Comparison of ENCODE assay signal across 8 cellular contexts in the genomic region with DNA sequence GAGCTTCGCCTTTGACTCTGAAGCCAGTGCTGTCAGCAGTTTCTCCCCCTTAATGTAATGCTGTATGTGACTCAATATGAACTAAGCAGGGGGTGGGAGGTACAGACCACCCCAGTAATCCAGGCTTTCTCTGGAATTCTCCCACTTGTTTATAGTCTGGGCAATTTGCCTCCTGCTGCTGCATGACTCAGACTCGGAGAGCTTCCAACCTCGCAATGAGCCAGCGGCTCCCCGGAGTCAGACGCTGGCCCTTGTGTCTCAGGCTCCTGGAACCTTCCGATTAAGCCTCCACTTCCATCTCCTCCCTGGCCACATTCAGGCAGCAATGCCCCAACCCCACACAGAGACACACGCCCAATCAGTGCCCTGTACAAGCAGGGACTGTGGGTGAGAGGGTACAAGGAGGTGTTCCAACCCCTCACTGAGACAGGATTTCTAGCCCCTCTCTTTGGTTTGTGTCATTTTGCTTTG.
DNase-seq lines count a peak whose midpoint lies in the region; ATAC-seq and TF ChIP-seq lines count a peak whose summit lies in the region.

No MANE protein-coding gene starts in this region.

- TF ChIP-seq CTCF in left ventricle myocardium inferior (IDR thresholded peaks at IDR 0.05; ENCODE audit: borderline replicate concordance) = no peak

- H3K27ac Mint-ChIP-seq in activated T-helper 2 cell treated with anti-CD3 and anti-CD28 coated beads, Interferon-gamma antibody, Interleukin-2, Interleukin-4, amounts not matched to agents 10 μg/mL and 5 μg/mL and 100 μg/mL, durations not matched to agents 14 hours and 24 hours and 36 hours = no peak overlapping the region
- H3K27ac Mint-ChIP-seq in CD8-positive, alpha-beta memory T cell = no peak overlapping the region

- H3K36me3 ChIP-seq in adipocyte (ENCODE audit: control insufficient read depth, insufficient read depth, low read length, severe bottlenecking) (no peaks in the 10 kb centered on the region), left ventricle myocardium inferior (no peaks in the 10 kb centered on the region)
- no peaks in the 10 kb centered on the region for H3K36me3 ChIP-seq in CD8-positive, alpha-beta memory T cell (ENCODE audit: insufficient read depth, low read length)

- H3K27ac ChIP-seq in left ventricle myocardium inferior (replicated peaks) = no peak overlapping the region
- no peak overlapping the region for H3K27ac ChIP-seq in CD8-positive, alpha-beta memory T cell (ENCODE audit: low read depth, low read length)

- H3K27me3 ChIP-seq in adipocyte (replicated peaks; ENCODE audit: control insufficient read depth, insufficient read depth, low read length) = no peaks in the 10 kb centered on the region
- H3K27me3 ChIP-seq in left ventricle myocardium inferior (ENCODE audit: low read depth) = peaks cover 4% of the 10 kb centered on the region
- H3K27me3 ChIP-seq in CD8-positive, alpha-beta memory T cell (ENCODE audit: insufficient read depth, low read length, poor library complexity, severe bottlenecking) = no peaks in the 10 kb centered on the region

- peak; percentile 87 for ATAC-seq in sciatic nerve

- peaks cover 8% of the 10 kb centered on the region for H3K9me3 ChIP-seq in adipocyte (ENCODE audit: control insufficient read depth, low read length)
- peaks cover 23% of the 10 kb centered on the region for H3K9me3 ChIP-seq in left ventricle myocardium inferior (replicated peaks)
- no peaks in the 10 kb centered on the region for H3K9me3 ChIP-seq in CD8-positive, alpha-beta memory T cell (ENCODE audit: low read length)

- POLR2A ChIA-PET in CD8-positive, alpha-beta memory T cell (lab: Charles Lee) = no interaction called here

- H3K9ac ChIP-seq in adipocyte (ENCODE audit: low read length) = peak overlapping the region; percentile 37

- H3K4me3 ChIP-seq in adipocyte (ENCODE audit: low read length) = peak overlapping the region; percentile 58
- no peak overlapping the region for H3K4me3 ChIP-seq in left ventricle myocardium inferior
- H3K4me3 ChIP-seq in CD8-positive, alpha-beta memory T cell (ENCODE audit: low read length) = no peak overlapping the region

- H3K27me3 Mint-ChIP-seq in activated T-helper 2 cell treated with anti-CD3 and anti-CD28 coated beads, Interferon-gamma antibody, Interleukin-2, Interleukin-4, amounts not matched to agents 10 μg/mL and 5 μg/mL and 100 μg/mL, durations not matched to agents 14 hours and 24 hours and 36 hours (ENCODE audit: low read depth) = peaks cover 7% of the 10 kb centered on the region
- H3K27me3 Mint-ChIP-seq in CD8-positive, alpha-beta memory T cell = peaks cover 11 to 33% of the 10 kb centered on the region in 2 donors

- peak; percentile 87 for DNase-seq in H4 (ENCODE audit: low spot score)
- DNase-seq in adipocyte (ENCODE audit: low read depth) = peak; percentile 96
- peak; percentile 50 for DNase-seq in left ventricle myocardium inferior
- peak; percentile 70 for DNase-seq in sciatic nerve (ENCODE audit: low spot score)
- DNase-seq in NCI-H510A (lab: John Stamatoyannopoulos, UW) = no peak
- DNase-seq in activated T-helper 2 cell treated with anti-CD3 and anti-CD28 coated beads, Interferon-gamma antibody, Interleukin-2, Interleukin-4, amounts not matched to agents 10 μg/mL and 5 μg/mL and 100 μg/mL, durations not matched to agents 14 hours and 24 hours and 36 hours (ENCODE audit: low spot score) = no peak
- no peak for DNase-seq in CD8-positive, alpha-beta memory T cell
- DNase-seq in MV-4-11 (lab: John Stamatoyannopoulos, UW) = no peak

- intact Hi-C loops in left ventricle myocardium inferior (cut with micrococcal nuclease) (no loop called here), sciatic nerve (cut with DNase I) (no loop called here)
- intact Hi-C loops in activated T-helper 2 cell treated with anti-CD3 and anti-CD28 coated beads, Interferon-gamma antibody, Interleukin-2, Interleukin-4, amounts not matched to agents 10 μg/mL and 5 μg/mL and 100 μg/mL, durations not matched to agents 14 hours and 24 hours and 36 hours (cut with micrococcal nuclease) = no loop called here

- H3K4me1 ChIP-seq in adipocyte (ENCODE audit: control insufficient read depth, insufficient read depth, low read length) (peaks cover 38% of the 10 kb centered on the region), left ventricle myocardium inferior (peaks cover 22% of the 10 kb centered on the region)
- H3K4me1 ChIP-seq in CD8-positive, alpha-beta memory T cell (ENCODE audit: insufficient read depth, low read length) = no peaks in the 10 kb centered on the region

- H3K9me3 Mint-ChIP-seq in activated T-helper 2 cell treated with anti-CD3 and anti-CD28 coated beads, Interferon-gamma antibody, Interleukin-2, Interleukin-4, amounts not matched to agents 10 μg/mL and 5 μg/mL and 100 μg/mL, durations not matched to agents 14 hours and 24 hours and 36 hours = no peaks in the 10 kb centered on the region
- H3K9me3 Mint-ChIP-seq in CD8-positive, alpha-beta memory T cell = peaks cover 0 to 2% (median 0%) of the 10 kb centered on the region in 5 donors

- CTCF ChIA-PET in CD8-positive, alpha-beta memory T cell (lab: Charles Lee) = no interaction called here

- H3K36me3 Mint-ChIP-seq in activated T-helper 2 cell treated with anti-CD3 and anti-CD28 coated beads, Interferon-gamma antibody, Interleukin-2, Interleukin-4, amounts not matched to agents 10 μg/mL and 5 μg/mL and 100 μg/mL, durations not matched to agents 14 hours and 24 hours and 36 hours (ENCODE audit: low read depth) = no peaks in the 10 kb centered on the region
- H3K36me3 Mint-ChIP-seq in CD8-positive, alpha-beta memory T cell = no peaks in the 10 kb centered on the region

- H3K4me3 Mint-ChIP-seq in activated T-helper 2 cell treated with anti-CD3 and anti-CD28 coated beads, Interferon-gamma antibody, Interleukin-2, Interleukin-4, amounts not matched to agents 10 μg/mL and 5 μg/mL and 100 μg/mL, durations not matched to agents 14 hours and 24 hours and 36 hours (ENCODE audit: low read depth) = no peak overlapping the region
- H3K4me3 Mint-ChIP-seq in CD8-positive, alpha-beta memory T cell = no peak overlapping the region

- H3K4me1 Mint-ChIP-seq in activated T-helper 2 cell treated with anti-CD3 and anti-CD28 coated beads, Interferon-gamma antibody, Interleukin-2, Interleukin-4, amounts not matched to agents 10 μg/mL and 5 μg/mL and 100 μg/mL, durations not matched to agents 14 hours and 24 hours and 36 hours (ENCODE audit: low read depth) = no peaks in the 10 kb centered on the region
- H3K4me1 Mint-ChIP-seq in CD8-positive, alpha-beta memory T cell = no peaks in the 10 kb centered on the region

Comparison
In these comparisons a context has a peak if more than half of its experiments do, and no peak if none do; other contexts are left out.
1. DNase-seq: peak in H4 (single experiment), adipocyte (single experiment), left ventricle myocardium inferior (single experiment) and sciatic nerve (single experiment); none in NCI-H510A (single experiment), activated T-helper 2 cell treated with anti-CD3 and anti-CD28 coated beads, Interferon-gamma antibody, Interleukin-2, Interleukin-4, amounts not matched to agents 10 μg/mL and 5 μg/mL and 100 μg/mL, durations not matched to agents 14 hours and 24 hours and 36 hours (single experiment), CD8-positive, alpha-beta memory T cell (0 of 5) and MV-4-11 (single experiment).